ENCODE assay signal across 1 cellular context in the genomic region with DNA sequence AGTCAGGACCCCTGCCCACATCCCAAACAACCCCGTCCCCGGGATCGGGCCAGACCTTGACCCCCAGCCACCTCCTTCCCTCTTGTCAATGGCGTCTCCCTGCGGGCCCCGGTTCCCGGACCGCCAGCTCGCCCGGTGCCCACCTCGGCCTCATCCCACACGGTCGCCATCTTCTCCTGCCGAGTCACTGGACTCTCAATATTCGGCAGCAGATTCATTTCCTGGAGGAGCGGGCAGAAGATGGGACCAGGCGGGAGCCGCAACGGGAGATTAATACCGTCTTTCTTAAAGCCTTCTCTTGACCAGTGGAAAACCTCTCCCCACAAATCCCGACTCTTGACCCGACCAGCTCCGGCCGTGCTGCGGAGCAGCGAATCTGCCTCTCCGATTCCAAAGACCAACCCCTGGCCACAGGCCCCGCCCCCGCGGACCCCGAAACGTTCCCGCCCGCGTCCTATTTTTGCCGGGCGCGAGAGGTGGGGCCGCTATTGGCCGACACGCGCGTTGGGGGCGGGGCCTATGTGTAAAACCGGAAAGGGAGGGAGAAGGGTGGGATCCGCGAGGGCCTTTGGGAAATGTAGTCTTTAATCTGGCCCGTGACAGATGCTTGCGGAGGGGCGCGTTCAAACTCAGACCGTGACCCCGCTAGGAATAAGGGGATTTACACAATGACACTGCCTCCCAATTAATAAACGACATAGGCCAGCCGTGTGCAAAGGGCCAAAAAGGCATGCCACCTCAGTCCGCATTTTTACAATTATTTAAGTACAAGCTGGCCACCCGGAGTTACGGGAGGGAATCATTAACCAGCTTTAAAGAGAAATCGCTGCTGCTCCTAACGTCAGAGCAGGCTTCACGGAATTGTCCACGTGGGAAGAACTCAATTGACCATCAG.
TF ChIP-seq lines count a peak whose summit lies in the region.

Gene PSMC3 (minus strand): TSS at position 378 of the 895 bp plus-strand sequence. CDS start 160 bp downstream, at position 218.

TF ChIP-seq in HepG2, 621 proteins besides CTCF, POLR2A, EP300 and RAD21 (continued from another document and continues in another):
- TF ChIP-seq, protein P1, sequence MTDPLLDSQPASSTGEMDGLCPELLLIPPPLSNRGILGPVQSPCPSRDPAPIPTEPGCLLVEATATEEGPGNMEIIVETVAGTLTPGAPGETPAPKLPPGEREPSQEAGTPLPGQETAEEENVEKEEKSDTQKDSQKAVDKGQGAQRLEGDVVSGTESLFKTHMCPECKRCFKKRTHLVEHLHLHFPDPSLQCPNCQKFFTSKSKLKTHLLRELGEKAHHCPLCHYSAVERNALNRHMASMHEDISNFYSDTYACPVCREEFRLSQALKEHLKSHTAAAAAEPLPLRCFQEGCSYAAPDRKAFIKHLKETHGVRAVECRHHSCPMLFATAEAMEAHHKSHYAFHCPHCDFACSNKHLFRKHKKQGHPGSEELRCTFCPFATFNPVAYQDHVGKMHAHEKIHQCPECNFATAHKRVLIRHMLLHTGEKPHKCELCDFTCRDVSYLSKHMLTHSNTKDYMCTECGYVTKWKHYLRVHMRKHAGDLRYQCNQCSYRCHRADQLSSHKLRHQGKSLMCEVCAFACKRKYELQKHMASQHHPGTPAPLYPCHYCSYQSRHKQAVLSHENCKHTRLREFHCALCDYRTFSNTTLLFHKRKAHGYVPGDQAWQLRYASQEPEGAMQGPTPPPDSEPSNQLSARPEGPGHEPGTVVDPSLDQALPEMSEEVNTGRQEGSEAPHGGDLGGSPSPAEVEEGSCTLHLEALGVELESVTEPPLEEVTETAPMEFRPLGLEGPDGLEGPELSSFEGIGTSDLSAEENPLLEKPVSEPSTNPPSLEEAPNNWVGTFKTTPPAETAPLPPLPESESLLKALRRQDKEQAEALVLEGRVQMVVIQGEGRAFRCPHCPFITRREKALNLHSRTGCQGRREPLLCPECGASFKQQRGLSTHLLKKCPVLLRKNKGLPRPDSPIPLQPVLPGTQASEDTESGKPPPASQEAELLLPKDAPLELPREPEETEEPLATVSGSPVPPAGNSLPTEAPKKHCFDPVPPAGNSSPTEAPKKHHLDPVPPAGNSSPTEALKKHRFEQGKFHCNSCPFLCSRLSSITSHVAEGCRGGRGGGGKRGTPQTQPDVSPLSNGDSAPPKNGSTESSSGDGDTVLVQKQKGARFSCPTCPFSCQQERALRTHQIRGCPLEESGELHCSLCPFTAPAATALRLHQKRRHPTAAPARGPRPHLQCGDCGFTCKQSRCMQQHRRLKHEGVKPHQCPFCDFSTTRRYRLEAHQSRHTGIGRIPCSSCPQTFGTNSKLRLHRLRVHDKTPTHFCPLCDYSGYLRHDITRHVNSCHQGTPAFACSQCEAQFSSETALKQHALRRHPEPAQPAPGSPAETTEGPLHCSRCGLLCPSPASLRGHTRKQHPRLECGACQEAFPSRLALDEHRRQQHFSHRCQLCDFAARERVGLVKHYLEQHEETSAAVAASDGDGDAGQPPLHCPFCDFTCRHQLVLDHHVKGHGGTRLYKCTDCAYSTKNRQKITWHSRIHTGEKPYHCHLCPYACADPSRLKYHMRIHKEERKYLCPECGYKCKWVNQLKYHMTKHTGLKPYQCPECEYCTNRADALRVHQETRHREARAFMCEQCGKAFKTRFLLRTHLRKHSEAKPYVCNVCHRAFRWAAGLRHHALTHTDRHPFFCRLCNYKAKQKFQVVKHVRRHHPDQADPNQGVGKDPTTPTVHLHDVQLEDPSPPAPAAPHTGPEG (CRISPR knock-in tag; IDR thresholded peaks at IDR 0.05) = peak; percentile 99
- TF ChIP-seq TSC22D2 (CRISPR knock-in tag; IDR thresholded peaks at IDR 0.05; ENCODE audit: borderline replicate concordance) (no peak), HNF4A (CRISPR knock-in tag; IDR thresholded peaks at IDR 0.05) (peak; percentile 8), ZNF232 (CRISPR knock-in tag; IDR thresholded peaks at IDR 0.05; ENCODE audit: borderline replicate concordance) (0 out of 2 replicates have a peak, but pooled peaks have one; percentile 37), PRMT3 (CRISPR knock-in tag; IDR thresholded peaks at IDR 0.05; ENCODE audit: borderline replicate concordance, low read depth) (no peak; the same call in 1 of the 2 replicates), ZNF225 (CRISPR knock-in tag; IDR thresholded peaks at IDR 0.05) (0 out of 2 replicates have a peak, but pooled peaks have one; percentile 72), POGK (CRISPR knock-in tag; conservative IDR thresholded peaks at IDR 0.05) (0 out of 2 replicates have a peak, but pooled peaks have one; percentile 18), RBFOX2 (IDR thresholded peaks at IDR 0.05; ENCODE audit: low read depth, low read length) (peak; percentile 79), IRF2 (CRISPR knock-in tag; IDR thresholded peaks at IDR 0.05) (peak; percentile 79; the same call in 1 of the 2 replicates), GATAD1 (CRISPR knock-in tag; IDR thresholded peaks at IDR 0.05) (peak; percentile 95), CSRNP1 (CRISPR knock-in tag; IDR thresholded peaks at IDR 0.05) (peak; percentile 75), ZNF350 (CRISPR knock-in tag; IDR thresholded peaks at IDR 0.05; ENCODE audit: borderline replicate concordance, low read depth) (peak; percentile 47; the same call in 1 of the 2 replicates), POLR2AphosphoS5 (IDR thresholded peaks at IDR 0.05; ENCODE audit: low read depth, low read length) (peak; percentile 76), YEATS2 (CRISPR knock-in tag; IDR thresholded peaks at IDR 0.05; ENCODE audit: borderline replicate concordance) (peak; percentile 64; the same call in 1 of the 2 replicates), ZSCAN22 (CRISPR knock-in tag; IDR thresholded peaks at IDR 0.05) (0 out of 2 replicates have a peak, but pooled peaks have one; percentile 25), NFYC (CRISPR knock-in tag; IDR thresholded peaks at IDR 0.05) (peak; percentile 82), SP4 (CRISPR knock-in tag; IDR thresholded peaks at IDR 0.05) (peak; percentile 94), KLF12 (CRISPR knock-in tag; IDR thresholded peaks at IDR 0.05; ENCODE audit: borderline replicate concordance) (peak; percentile 63; the same call in 1 of the 2 replicates), TARDBP (CRISPR knock-in tag; IDR thresholded peaks at IDR 0.05) (0 out of 2 replicates have a peak, but pooled peaks have one; percentile 17)
- TF ChIP-seq, protein P2, sequence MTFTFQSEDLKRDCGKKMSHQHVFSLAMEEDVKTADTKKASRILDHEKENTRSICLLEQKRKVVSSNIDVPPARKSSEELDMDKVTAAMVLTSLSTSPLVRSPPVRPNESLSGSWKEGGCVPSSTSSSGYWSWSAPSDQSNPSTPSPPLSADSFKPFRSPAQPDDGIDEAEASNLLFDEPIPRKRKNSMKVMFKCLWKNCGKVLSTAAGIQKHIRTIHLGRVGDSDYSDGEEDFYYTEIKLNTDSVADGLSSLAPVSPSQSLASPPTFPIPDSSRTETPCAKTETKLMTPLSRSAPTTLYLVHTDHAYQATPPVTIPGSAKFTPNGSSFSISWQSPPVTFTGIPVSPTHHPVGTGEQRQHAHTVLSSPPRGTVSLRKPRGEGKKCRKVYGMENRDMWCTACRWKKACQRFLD (CRISPR knock-in tag; IDR thresholded peaks at IDR 0.05; ENCODE audit: borderline replicate concordance) = no peak
- TF ChIP-seq, protein P3, sequence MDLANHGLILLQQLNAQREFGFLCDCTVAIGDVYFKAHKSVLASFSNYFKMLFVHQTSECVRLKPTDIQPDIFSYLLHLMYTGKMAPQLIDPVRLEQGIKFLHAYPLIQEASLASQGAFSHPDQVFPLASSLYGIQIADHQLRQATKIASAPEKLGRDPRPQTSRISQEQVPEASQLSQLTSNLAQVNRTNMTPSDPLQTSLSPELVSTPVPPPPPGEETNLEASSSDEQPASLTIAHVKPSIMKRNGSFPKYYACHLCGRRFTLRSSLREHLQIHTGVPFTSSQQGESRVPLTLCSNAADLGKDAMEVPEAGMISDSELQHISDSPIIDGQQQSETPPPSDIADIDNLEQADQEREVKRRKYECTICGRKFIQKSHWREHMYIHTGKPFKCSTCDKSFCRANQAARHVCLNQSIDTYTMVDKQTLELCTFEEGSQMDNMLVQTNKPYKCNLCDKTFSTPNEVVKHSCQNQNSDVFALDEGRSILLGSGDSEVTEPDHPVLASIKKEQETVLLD (CRISPR knock-in tag; IDR thresholded peaks at IDR 0.05; ENCODE audit: low read depth) = peak; percentile 47; the same call in 1 of the 2 replicates
- TF ChIP-seq, protein P4, sequence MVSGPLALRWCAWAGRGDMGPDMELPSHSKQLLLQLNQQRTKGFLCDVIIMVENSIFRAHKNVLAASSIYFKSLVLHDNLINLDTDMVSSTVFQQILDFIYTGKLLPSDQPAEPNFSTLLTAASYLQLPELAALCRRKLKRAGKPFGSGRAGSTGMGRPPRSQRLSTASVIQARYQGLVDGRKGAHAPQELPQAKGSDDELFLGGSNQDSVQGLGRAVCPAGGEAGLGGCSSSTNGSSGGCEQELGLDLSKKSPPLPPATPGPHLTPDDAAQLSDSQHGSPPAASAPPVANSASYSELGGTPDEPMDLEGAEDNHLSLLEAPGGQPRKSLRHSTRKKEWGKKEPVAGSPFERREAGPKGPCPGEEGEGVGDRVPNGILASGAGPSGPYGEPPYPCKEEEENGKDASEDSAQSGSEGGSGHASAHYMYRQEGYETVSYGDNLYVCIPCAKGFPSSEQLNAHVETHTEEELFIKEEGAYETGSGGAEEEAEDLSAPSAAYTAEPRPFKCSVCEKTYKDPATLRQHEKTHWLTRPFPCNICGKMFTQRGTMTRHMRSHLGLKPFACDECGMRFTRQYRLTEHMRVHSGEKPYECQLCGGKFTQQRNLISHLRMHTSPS (CRISPR knock-in tag; IDR thresholded peaks at IDR 0.05; ENCODE audit: low read depth) = no peak
- TF ChIP-seq, protein P5, sequence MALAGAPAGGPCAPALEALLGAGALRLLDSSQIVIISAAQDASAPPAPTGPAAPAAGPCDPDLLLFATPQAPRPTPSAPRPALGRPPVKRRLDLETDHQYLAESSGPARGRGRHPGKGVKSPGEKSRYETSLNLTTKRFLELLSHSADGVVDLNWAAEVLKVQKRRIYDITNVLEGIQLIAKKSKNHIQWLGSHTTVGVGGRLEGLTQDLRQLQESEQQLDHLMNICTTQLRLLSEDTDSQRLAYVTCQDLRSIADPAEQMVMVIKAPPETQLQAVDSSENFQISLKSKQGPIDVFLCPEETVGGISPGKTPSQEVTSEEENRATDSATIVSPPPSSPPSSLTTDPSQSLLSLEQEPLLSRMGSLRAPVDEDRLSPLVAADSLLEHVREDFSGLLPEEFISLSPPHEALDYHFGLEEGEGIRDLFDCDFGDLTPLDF (CRISPR knock-in tag; IDR thresholded peaks at IDR 0.05) = peak; percentile 99
